9 cellular contexts compared by ENCODE assay signal in the genomic region with DNA sequence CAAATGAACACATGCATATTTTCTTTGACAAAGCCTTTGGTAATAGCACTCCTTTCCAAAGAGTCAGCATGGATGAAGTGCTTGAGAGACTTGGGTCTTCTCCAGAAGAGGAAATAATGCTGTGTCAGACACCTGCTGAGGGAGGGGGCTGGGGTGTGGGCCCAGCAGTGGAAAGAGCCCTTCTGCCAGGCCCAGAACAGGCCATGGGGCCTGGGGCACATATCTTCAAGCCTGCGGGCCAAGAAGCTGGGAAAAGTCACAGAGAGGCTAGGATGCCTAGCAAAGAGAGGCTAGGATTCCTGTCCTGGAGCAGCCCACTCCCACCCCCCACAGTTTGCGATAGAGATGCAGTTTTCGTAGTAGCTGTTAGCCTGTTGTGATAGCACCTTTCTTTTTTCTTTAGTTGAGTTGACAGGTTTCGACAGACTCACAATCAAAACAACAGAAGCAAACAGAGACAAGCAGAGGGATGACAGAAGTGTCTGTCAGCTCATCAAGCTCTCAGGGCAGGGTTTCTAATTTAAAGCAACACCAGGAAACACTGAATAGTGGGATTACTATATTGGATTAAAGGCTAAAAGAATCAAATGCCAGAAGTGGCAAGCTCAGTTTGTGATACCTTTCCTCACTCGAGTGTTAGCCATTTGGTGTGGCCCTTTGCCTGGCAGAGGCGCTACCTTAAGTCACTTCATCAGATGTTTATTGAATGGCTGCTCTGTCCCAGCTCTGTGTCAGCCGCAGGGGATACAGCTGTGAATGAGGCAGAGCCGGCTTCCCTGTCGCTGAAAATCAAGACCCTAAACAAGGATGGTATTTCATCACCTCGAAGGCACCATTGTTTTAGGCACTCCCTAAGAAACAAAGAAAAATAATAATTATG. TPM values are rescaled to one million over a fixed set of nuclear protein-coding genes. Genes with fewer than 3 reads are reported as not detected.
DNase-seq lines count a peak whose midpoint lies in the region; ATAC-seq and TF ChIP-seq lines count a peak whose summit lies in the region.
"Had no signal": no experiment of that assay in that cellular context is flagged by ENCODE, and none has a peak within 500 bp of the region (broad histone marks: within the 10 kb centered on the region; RNA-seq: fewer than 3 reads in every experiment).

No MANE protein-coding gene starts in this region.

- H2AFZ ChIP-seq in neuronal stem cell (ENCODE audit: low read length) = no peak overlapping the region

- H3K79me1 ChIP-seq in neuronal stem cell (ENCODE audit: low read depth, low read length) = no peaks in the 10 kb centered on the region

- no peaks in the 10 kb centered on the region for H3K27me3 Mint-ChIP-seq in CD8-positive, alpha-beta T cell (ENCODE audit: low read depth)
- peaks cover 5% of the 10 kb centered on the region for H3K27me3 Mint-ChIP-seq in endothelial cell (ENCODE audit: unreplicated experiment)

- H3K36me3 Mint-ChIP-seq in CD8-positive, alpha-beta T cell = peaks cover 26% of the 10 kb centered on the region
- peaks cover 7% of the 10 kb centered on the region for H3K36me3 Mint-ChIP-seq in endothelial cell (ENCODE audit: low read depth, unreplicated experiment)

- DNase-seq in CD8-positive, alpha-beta T cell = no peak
- DNase-seq in NCI-H1092 (lab: John Stamatoyannopoulos, UW) = peak; percentile 13
- no peak for DNase-seq in body of pancreas
- no peak for DNase-seq in neuronal stem cell (ENCODE audit: low spot score)
- no peak for DNase-seq in sciatic nerve (ENCODE audit: low spot score)
- no peak for DNase-seq in superior temporal gyrus (ENCODE audit: extremely low spot score)
- DNase-seq in endothelial cell (ENCODE audit: low spot score) = no peak
- DNase-seq: amniotic stem cell; effector memory CD4-positive, alpha-beta T cell had no signal

- H3K9me3 Mint-ChIP-seq in CD8-positive, alpha-beta T cell = no peaks in the 10 kb centered on the region
- no peaks in the 10 kb centered on the region for H3K9me3 Mint-ChIP-seq in endothelial cell (ENCODE audit: unreplicated experiment)

- no peak overlapping the region for H2BK120ac ChIP-seq in neuronal stem cell (ENCODE audit: low read depth, low read length)

- TF ChIP-seq CTCF in CD8-positive, alpha-beta T cell (IDR thresholded peaks at IDR 0.05) = no peak
- no peak for TF ChIP-seq CTCF in body of pancreas (IDR thresholded peaks at IDR 0.05)
- TF ChIP-seq CTCF in endothelial cell (IDR thresholded peaks at IDR 0.05; ENCODE audit: unreplicated experiment) = no peak

- H3K4me1 Mint-ChIP-seq in CD8-positive, alpha-beta T cell (ENCODE audit: low read depth) = peaks cover 78% of the 10 kb centered on the region
- peaks cover 33% of the 10 kb centered on the region for H3K4me1 Mint-ChIP-seq in endothelial cell (ENCODE audit: unreplicated experiment)

- no peak overlapping the region for H3K4me3 Mint-ChIP-seq in CD8-positive, alpha-beta T cell
- H3K4me3 Mint-ChIP-seq in endothelial cell (ENCODE audit: unreplicated experiment) = no peak overlapping the region

- intact Hi-C loops in CD8-positive, alpha-beta T cell (cut with DNase I, micrococcal nuclease) = no loop called here
- intact Hi-C loops in body of pancreas (cut with DNase I) = no loop called here
- intact Hi-C loops in sciatic nerve (cut with DNase I) = no loop called here

- no peak for ATAC-seq in CD8-positive, alpha-beta T cell
- ATAC-seq in body of pancreas (no peak), sciatic nerve (no peak)

- WGBS in body of pancreas, 2 donors = 75 to 86% methylated on average over 10 of the region's 10 CpGs
- no CpG with 5 or more reads among the region's 10 CpGs for WGBS in neuronal stem cell (ENCODE audit: extremely low coverage in 2 of 2, insufficient read length in 2 of 2, insufficient replicate concordance in 1 of 2), 2 donors

- no peak overlapping the region for H3K4me3 ChIP-seq in CD8-positive, alpha-beta T cell (ENCODE audit: low read depth, low read length)
- no peak overlapping the region for H3K4me3 ChIP-seq in body of pancreas
- no peak overlapping the region for H3K4me3 ChIP-seq in neuronal stem cell (ENCODE audit: low read length in 2 of 2)

- H3K9ac ChIP-seq in neuronal stem cell (ENCODE audit: low read depth, low read length, poor library complexity) = no peak overlapping the region

- H2BK15ac ChIP-seq in neuronal stem cell (ENCODE audit: low read length) = no peak overlapping the region

- no peak overlapping the region for H4K8ac ChIP-seq in neuronal stem cell (ENCODE audit: low read depth, low read length)

- H2AK5ac ChIP-seq in neuronal stem cell (ENCODE audit: low read depth, low read length) = no peak overlapping the region

- no peak overlapping the region for H3K27ac ChIP-seq in CD8-positive, alpha-beta T cell (ENCODE audit: low read depth, low read length)
- H3K27ac ChIP-seq in body of pancreas (peak overlapping the region in 3 of 4 donors; percentile 16 to 40 (median 35)), neuronal stem cell (replicated peaks; ENCODE audit: low read length) (no peak overlapping the region)

- H2BK12ac ChIP-seq in neuronal stem cell (ENCODE audit: low read length) = peak overlapping the region; percentile 5

- peaks cover 31% of the 10 kb centered on the region for H3K4me1 ChIP-seq in CD8-positive, alpha-beta T cell (ENCODE audit: insufficient read depth, low read length)
- H3K4me1 ChIP-seq in body of pancreas (peaks cover 49% of the 10 kb centered on the region), neuronal stem cell (ENCODE audit: control insufficient read depth in 2 of 2, insufficient read depth in 1 of 2, low read depth in 1 of 2, low read length in 2 of 2) (peaks cover 10 to 17% of the 10 kb centered on the region in 2 donors)

- H4K91ac ChIP-seq in neuronal stem cell (ENCODE audit: low read depth, low read length, poor library complexity) = no peak overlapping the region

- peak overlapping the region; percentile 73 for H3K27ac Mint-ChIP-seq in CD8-positive, alpha-beta T cell
- H3K27ac Mint-ChIP-seq in endothelial cell (ENCODE audit: unreplicated experiment) = no peak overlapping the region

- CTCF ChIA-PET in CD8-positive, alpha-beta T cell (lab: Charles Lee) = interaction anchor here (0.9 to 3.7 kb wide), 9 partner anchors 12 to 57 kb away, joined by 3 to 19 read pairs (median 4); no protein-coding TSS in a partner anchor

- no peaks in the 10 kb centered on the region for H3K27me3 ChIP-seq in CD8-positive, alpha-beta T cell (ENCODE audit: insufficient read depth, low read length)
- H3K27me3 ChIP-seq in body of pancreas (no peaks in the 10 kb centered on the region), neuronal stem cell (ENCODE audit: control insufficient read depth in 3 of 3, insufficient read depth in 3 of 3, low read depth in 1 of 3, low read length in 3 of 3) (no peaks in the 10 kb centered on the region)

- H3K36me3 ChIP-seq in CD8-positive, alpha-beta T cell (ENCODE audit: insufficient read depth, low read length) = no peaks in the 10 kb centered on the region
- H3K36me3 ChIP-seq in body of pancreas (replicated peaks in 1 of 2; ENCODE audit: insufficient read depth in 1 of 2, low read depth in 2 of 2) (no peaks in the 10 kb centered on the region), neuronal stem cell (replicated peaks in 1 of 2; ENCODE audit: control insufficient read depth in 2 of 2, insufficient read depth in 2 of 2, low read length in 2 of 2) (peaks cover 0 to 17% of the 10 kb centered on the region in 2 donors)

- no peak overlapping the region for H3K18ac ChIP-seq in neuronal stem cell (ENCODE audit: low read length)

- H3K14ac ChIP-seq in neuronal stem cell (ENCODE audit: low read length) = no peak overlapping the region

- TF ChIP-seq POLR2A in body of pancreas (IDR thresholded peaks at IDR 0.05) = no peak

- H3K4me2 ChIP-seq in neuronal stem cell (ENCODE audit: insufficient read depth, low read length, poor library complexity, severe bottlenecking) = no peak overlapping the region

- no peaks in the 10 kb centered on the region for H3K9me3 ChIP-seq in CD8-positive, alpha-beta T cell (ENCODE audit: low read length)
- H3K9me3 ChIP-seq in body of pancreas (no peaks in the 10 kb centered on the region), neuronal stem cell (replicated peaks in 1 of 2; ENCODE audit: control insufficient read depth in 2 of 2, insufficient read depth in 1 of 2, low read depth in 1 of 2, low read length in 2 of 2) (peaks cover 0 to 8% of the 10 kb centered on the region in 2 donors)

- POLR2A ChIA-PET in CD8-positive, alpha-beta T cell (lab: Charles Lee) = interaction anchor here (1.2 to 1.6 kb wide), 3 partner anchors 9 to 50 kb away, joined by 3 to 6 read pairs (median 4); no protein-coding TSS in a partner anchor

- no peak overlapping the region for H3K4ac ChIP-seq in neuronal stem cell (ENCODE audit: low read length)

- no peak overlapping the region for H3K23ac ChIP-seq in neuronal stem cell (ENCODE audit: low read depth, low read length, poor library complexity)

- no peak overlapping the region for H2BK5ac ChIP-seq in neuronal stem cell (ENCODE audit: low read length)

RNA-seq across cellular contexts. Expression of a gene that starts 19.0 kb away (rescaled TPM):
- 10 to 100 TPM; 18.8 to 19.5 TPM for total RNA-seq in CD8-positive, alpha-beta T cell
- total RNA-seq in body of pancreas (10 to 100 TPM; 23.3 to 51.1 TPM), sciatic nerve (19.5 TPM), endothelial cell (ENCODE audit: unreplicated experiment) (54.4 TPM)
- polyA plus RNA-seq in neuronal stem cell (2013, experiment 1 of 2) = 48.3 TPM
- 46.3 TPM for polyA plus RNA-seq in neuronal stem cell (2013, experiment 2 of 2)

Comparison
In these comparisons a context has a peak if more than half of its experiments do, and no peak if none do; other contexts are left out.
1. H3K27ac ChIP-seq: peak in body of pancreas (3 of 4); none in CD8-positive, alpha-beta T cell (single experiment) and neuronal stem cell (single experiment).